ENCODE assay signal across 16 cellular contexts in genomic region chr11:126925321-126926093, GRCh38.
DNase-seq lines count a peak whose midpoint lies in the region; ATAC-seq, FAIRE-seq and TF ChIP-seq lines count a peak whose summit lies in the region.
"Had no signal": no experiment of that assay in that cellular context is flagged by ENCODE, and none has a peak within 500 bp of the region (broad histone marks: within the 10 kb centered on the region; RNA-seq: fewer than 3 reads in every experiment).

No MANE protein-coding gene starts in this region.

- intact Hi-C loops in ascending aorta (cut with DNase I): no loop called here

- no peaks in the 10 kb centered on the region for H3K9me3 ChIP-seq in ascending aorta
- H3K9me3 ChIP-seq: right lobe of liver, thoracic aorta had no signal

- no peak overlapping the region for H3K27ac ChIP-seq in ascending aorta
- H3K27ac ChIP-seq: cardiac muscle cell, right lobe of liver, thoracic aorta had no signal

- H3K4me3 ChIP-seq in bronchial epithelial cell (ENCODE audit: low read depth, low read length): no peak overlapping the region
- no peak overlapping the region for H3K4me3 ChIP-seq in ascending aorta
- H3K4me3 ChIP-seq: cardiac muscle cell, right lobe of liver, thoracic aorta had no signal

- TF ChIP-seq CTCF in bronchial epithelial cell (IDR thresholded peaks at IDR 0.05; ENCODE audit: insufficient read depth, low read length, severe bottlenecking) (no peak), ascending aorta (IDR thresholded peaks at IDR 0.05) (no peak)

- DNase-seq in Daoy (ENCODE audit: low read depth) (peak; percentile 59), HT1080 (ENCODE audit: low read depth) (peak; percentile 54), bronchial epithelial cell (ENCODE audit: low read depth) (peak; percentile 59), kidney tubule cell (ENCODE audit: low spot score) (peak; percentile 41), ascending aorta (ENCODE audit: low spot score in 2 of 2) (no peak)
- DNase-seq: immature natural killer cell; mesenchymal stem cell; right lobe of liver; stimulated activated CD4-positive, alpha-beta T cell treated with anti-CD3 and anti-CD28 coated beads, Interleukin-2, amount 100 ng/mL, for 24 hours; T1000 had no signal

- no peak for ATAC-seq in GM19328 (IDR thresholded peaks at IDR 0.05; ENCODE audit: unreplicated experiment)
- no peak for ATAC-seq in activated CD4-positive, CD25-positive, alpha-beta regulatory T cell treated with anti-CD3 and anti-CD28 coated beads, Interleukin-2, amount 50 U/mL, for 24 hours
- ATAC-seq: right lobe of liver had no signal

- no peaks in the 10 kb centered on the region for H3K4me1 ChIP-seq in ascending aorta
- H3K4me1 ChIP-seq: right lobe of liver had no signal

- H3K27me3 ChIP-seq in bronchial epithelial cell (ENCODE audit: control insufficient read depth, insufficient read depth, low read length) (no peaks in the 10 kb centered on the region), ascending aorta (no peaks in the 10 kb centered on the region)
- H3K27me3 ChIP-seq: right lobe of liver had no signal

- H3K36me3 ChIP-seq in bronchial epithelial cell (ENCODE audit: control insufficient read depth, insufficient read depth, low read length): no peaks in the 10 kb centered on the region
- no peaks in the 10 kb centered on the region for H3K36me3 ChIP-seq in ascending aorta
- H3K36me3 ChIP-seq: cardiac muscle cell, right lobe of liver, thoracic aorta had no signal

- no peak for FAIRE-seq in bronchial epithelial cell (lab: Jason Lieb, UNC)
- FAIRE-seq: endometrium, GM12892 had no signal

Comparison
In these comparisons a context has a peak if more than half of its experiments do, and no peak if none do; other contexts are left out.
1. DNase-seq: peak in Daoy (single experiment), HT1080 (single experiment), bronchial epithelial cell (single experiment) and kidney tubule cell (single experiment); none in ascending aorta (0 of 2).